17 cellular contexts compared by ENCODE assay signal in genomic region chr2:96247896-96248295, GRCh38. TPM values are rescaled to one million over a fixed set of nuclear protein-coding genes. Genes with fewer than 3 reads are reported as not detected.
DNase-seq lines count a peak whose midpoint lies in the region; TF ChIP-seq lines count a peak whose summit lies in the region.
"Had no signal": no experiment of that assay in that cellular context is flagged by ENCODE, and none has a peak within 500 bp of the region (broad histone marks: within the 10 kb centered on the region; RNA-seq: fewer than 3 reads in every experiment).

No MANE protein-coding gene starts in this region.

- no peaks in the 10 kb centered on the region for H3K9me3 ChIP-seq in spleen
- H3K9me3 ChIP-seq: body of pancreas, esophagus muscularis mucosa, gastrocnemius medialis had no signal

- no peak overlapping the region for H3K4me3 ChIP-seq in spleen
- H3K4me3 ChIP-seq: body of pancreas, esophagus muscularis mucosa, gastrocnemius medialis, PC-9 had no signal

- H3K4me1 Mint-ChIP-seq in activated naive CD4-positive, alpha-beta T cell treated with anti-CD3 and anti-CD28 coated beads, Interleukin-2, amount 10 ng/mL, durations not matched to agents 7 days and 5 days: peaks cover 57% of the 10 kb centered on the region
- H3K4me1 Mint-ChIP-seq in Calu3 (ENCODE audit: low read depth, unreplicated experiment) (peaks cover 24% of the 10 kb centered on the region), chondrocyte (ENCODE audit: low read depth) (peaks cover 36% of the 10 kb centered on the region)

- H3K27me3 Mint-ChIP-seq in activated naive CD4-positive, alpha-beta T cell treated with anti-CD3 and anti-CD28 coated beads, Interleukin-2, amount 10 ng/mL, durations not matched to agents 7 days and 5 days: no peaks in the 10 kb centered on the region
- H3K27me3 Mint-ChIP-seq in Calu3 (ENCODE audit: unreplicated experiment): no peaks in the 10 kb centered on the region
- H3K27me3 Mint-ChIP-seq in chondrocyte (ENCODE audit: low read depth): no peaks in the 10 kb centered on the region

- intact Hi-C loops in Calu3 (cut with micrococcal nuclease; ENCODE audit: unreplicated experiment): no loop called here
- intact Hi-C loops in spleen (cut with DNase I; ENCODE audit: low total_unique reads): no loop called here
- intact Hi-C loops in posterior vena cava (cut with DNase I): no loop called here

- no peak overlapping the region for H3K4me3 Mint-ChIP-seq in activated naive CD4-positive, alpha-beta T cell treated with anti-CD3 and anti-CD28 coated beads, Interleukin-2, amount 10 ng/mL, durations not matched to agents 7 days and 5 days
- H3K4me3 Mint-ChIP-seq in Calu3 (ENCODE audit: low read depth, unreplicated experiment) (no peak overlapping the region), chondrocyte (ENCODE audit: unreplicated experiment) (no peak overlapping the region)

- H3K9me3 Mint-ChIP-seq in activated naive CD4-positive, alpha-beta T cell treated with anti-CD3 and anti-CD28 coated beads, Interleukin-2, amount 10 ng/mL, durations not matched to agents 7 days and 5 days: peaks cover 5% of the 10 kb centered on the region
- H3K9me3 Mint-ChIP-seq in Calu3 (ENCODE audit: low read depth, unreplicated experiment) (no peaks in the 10 kb centered on the region), chondrocyte (ENCODE audit: low read depth) (no peaks in the 10 kb centered on the region)

- H3K27ac ChIP-seq in spleen: peak overlapping the region in 6 of 8 donors; percentile 42 to 99 (median 84)
- H3K27ac ChIP-seq: body of pancreas, esophagus muscularis mucosa, PC-9 had no signal

- 78 to 91% (median 83%) methylated on average over 5 of the region's 5 CpGs for WGBS in spleen, 5 donors

- peaks cover 0 to 38% (median 13%) of the 10 kb centered on the region in 6 donors for H3K36me3 ChIP-seq in spleen

- peaks cover 44% of the 10 kb centered on the region for H3K36me3 Mint-ChIP-seq in activated naive CD4-positive, alpha-beta T cell treated with anti-CD3 and anti-CD28 coated beads, Interleukin-2, amount 10 ng/mL, durations not matched to agents 7 days and 5 days
- H3K36me3 Mint-ChIP-seq in Calu3 (ENCODE audit: insufficient read depth, unreplicated experiment) (peaks cover 11% of the 10 kb centered on the region), chondrocyte (ENCODE audit: low read depth) (peaks cover 11% of the 10 kb centered on the region)

- H3K4me1 ChIP-seq in spleen: peaks cover 24 to 96% (median 75%) of the 10 kb centered on the region in 6 donors

- H3K27ac Mint-ChIP-seq in activated naive CD4-positive, alpha-beta T cell treated with anti-CD3 and anti-CD28 coated beads, Interleukin-2, amount 10 ng/mL, durations not matched to agents 7 days and 5 days: peak overlapping the region; percentile 75
- H3K27ac Mint-ChIP-seq in Calu3 (ENCODE audit: unreplicated experiment) (peak overlapping the region; percentile 6), chondrocyte (ENCODE audit: unreplicated experiment) (no peak overlapping the region)

- no peak for DNase-seq in activated naive CD4-positive, alpha-beta T cell treated with anti-CD3 and anti-CD28 coated beads, Interleukin-2, amount 10 ng/mL, durations not matched to agents 7 days and 5 days
- no peak for DNase-seq in activated naive CD4-positive, alpha-beta T cell (lab: John Stamatoyannopoulos, UW)
- no peak for DNase-seq in Calu3
- peak; percentile 17 for DNase-seq in chondrocyte (ENCODE audit: low spot score)
- no peak for DNase-seq in spleen
- DNase-seq in stimulated activated CD4-positive, alpha-beta T cell treated with anti-CD3 and anti-CD28 coated beads, Interleukin-2, amount 100 ng/mL, for 24 hours: no peak
- DNase-seq in posterior vena cava (ENCODE audit: low spot score): no peak
- DNase-seq: activated CD4-positive, alpha-beta T cell treated with anti-CD3 and anti-CD28 coated beads for 48 hours; body of pancreas; DMS79; effector memory CD4-positive, alpha-beta T cell; gastrocnemius medialis; NCI-H1436 treated with DMSO at 0.1 percent for 48 hours; NCI-H510A treated with DMSO at 0.1 percent for 48 hours; PC-9; SHP77 treated with DMSO at 0.1 percent for 48 hours had no signal

- no peak for TF ChIP-seq POLR2A in spleen (IDR thresholded peaks at IDR 0.05)

- H3K27me3 ChIP-seq in spleen (replicated peaks in 1 of 7): no peaks in the 10 kb centered on the region
- H3K27me3 ChIP-seq: body of pancreas, esophagus muscularis mucosa, gastrocnemius medialis had no signal

- CTCF ChIA-PET in activated naive CD4-positive, alpha-beta T cell treated with anti-CD3 and anti-CD28 coated beads, Interleukin-2, amount 10 ng/mL, durations not matched to agents 7 days and 5 days (lab: Charles Lee): no interaction called here
- CTCF ChIA-PET in Calu3 (lab: Charles Lee): no interaction called here

- TF ChIP-seq CTCF in Calu3 (IDR thresholded peaks at IDR 0.05; ENCODE audit: unreplicated experiment) (no peak), chondrocyte (IDR thresholded peaks at IDR 0.05) (no peak), spleen (IDR thresholded peaks at IDR 0.05 in 8 of 11, conservative IDR thresholded peaks at IDR 0.05 in 3 of 11) (no peak)

- no TSS peak for BruUV-seq in Calu3 (replicated peaks; lab: Mats Ljungman, UMichigan)

RNA-seq across cellular contexts. Expression of gene TMEM127, which starts 17.9 kb away (rescaled TPM):
- total RNA-seq in Calu3 (2022) (50.7 and 53.2 TPM in 2 replicates), chondrocyte (43.9 to 54.4 TPM (median 52.5 TPM) in 3 replicates), spleen (10 to 100 TPM; 61.1 to 83.3 (median 70.0) TPM), posterior vena cava (10 to 100 TPM; 49.2 to 52.4 TPM)
- 10 to 100 TPM in 1 of 3 donors, 1 to 10 TPM in 2; 7.5 to 17.3 (median 8.4) TPM for polyA plus RNA-seq in spleen

RNA-seq across cellular contexts. Expression of gene CIAO1, which starts 18.1 kb away (rescaled TPM):
- 75.7 and 85.9 TPM in 2 replicates for total RNA-seq in Calu3 (2022)
- 37.5 to 46.9 TPM (median 39.7 TPM) in 3 replicates for total RNA-seq in chondrocyte
- total RNA-seq in spleen: 100 to 1,000 TPM in 3 of 7 donors, 10 to 100 TPM in 4; 63.9 to 122 (median 76.7) TPM
- polyA plus RNA-seq in spleen: 10 to 100 TPM; 31.3 to 49.1 (median 39.5) TPM
- total RNA-seq in posterior vena cava: 10 to 100 TPM; 41.9 to 46.4 TPM

RNA-seq across cellular contexts. Expression of gene STARD7, which starts 39.3 kb away (rescaled TPM):
- total RNA-seq in Calu3 (2022) (119 and 123 TPM in 2 replicates), chondrocyte (61.0 to 81.8 TPM (median 66.1 TPM) in 3 replicates), spleen (100 to 1,000 TPM in 5 of 7 donors, 10 to 100 TPM in 2; 89.8 to 174 (median 123) TPM), posterior vena cava (10 to 100 TPM; 68.0 to 71.4 TPM)
- polyA plus RNA-seq in spleen: 10 to 100 TPM; 45.1 to 73.0 (median 52.2) TPM

RNA-seq across cellular contexts. Expression of gene SNRNP200, which starts 57.5 kb away (rescaled TPM):
- total RNA-seq in Calu3 (2022) (140 and 143 TPM in 2 replicates), chondrocyte (77.8 to 101 TPM (median 82.6 TPM) in 3 replicates), spleen (100 to 1,000 TPM; 110 to 139 (median 130) TPM), posterior vena cava (10 to 100 TPM; 67.2 to 78.3 TPM)
- 10 to 100 TPM; 60.5 to 74.4 (median 73.6) TPM for polyA plus RNA-seq in spleen
